In genomic region chr5:155316310-155316709, GRCh38 we compare ENCODE assay signal across 16 cellular contexts.
"Had no signal": no experiment of that assay in that cellular context is flagged by ENCODE, and none has a peak within 500 bp of the region (broad histone marks: within the 10 kb centered on the region; RNA-seq: fewer than 3 reads in every experiment).

No MANE protein-coding gene starts in this region.

- H3K4me1 ChIP-seq: gastrocnemius medialis, right atrium auricular region, sigmoid colon, testis, tibial nerve had no signal

- H3K27ac ChIP-seq: coronary artery, gastrocnemius medialis, right atrium auricular region, sigmoid colon, skin epidermis, testis, tibial nerve had no signal

- H3K9me3 Mint-ChIP-seq: nephron progenitor cell had no signal

- FAIRE-seq: islet of Langerhans had no signal

- H3K4me3 Mint-ChIP-seq: naive thymus-derived CD4-positive, alpha-beta T cell; nephron progenitor cell; stimulated activated naive B cell treated with anti-CD40 and anti-IgM and Interleukin-4, amounts not matched to agents 10 μg/mL and 1 μg/mL and 100 μg/mL, for 72 hours; stimulated activated naive CD8-positive, alpha-beta T cell treated with anti-CD3 and anti-CD28 coated beads, Interleukin-15, amount 100 ng/mL, for 72 hours had no signal

- H3K9me3 ChIP-seq: gastrocnemius medialis, right atrium auricular region, testis, tibial nerve had no signal

- H3K4me1 Mint-ChIP-seq: naive thymus-derived CD4-positive, alpha-beta T cell; nephron progenitor cell; stimulated activated naive B cell treated with anti-CD40 and anti-IgM and Interleukin-4, amounts not matched to agents 10 μg/mL and 1 μg/mL and 100 μg/mL, for 72 hours; stimulated activated naive CD8-positive, alpha-beta T cell treated with anti-CD3 and anti-CD28 coated beads, Interleukin-15, amount 100 ng/mL, for 72 hours had no signal

- H3K27me3 ChIP-seq: gastrocnemius medialis, right atrium auricular region, sigmoid colon, testis, tibial nerve had no signal

- DNase-seq: effector CD8-positive, alpha-beta T cell; gastrocnemius medialis; mammary epithelial cell; naive thymus-derived CD4-positive, alpha-beta T cell; nephron progenitor cell; sigmoid colon; stimulated activated CD4-positive, alpha-beta T cell treated with anti-CD3 and anti-CD28 coated beads, Interleukin-2, amount 100 ng/mL, for 24 hours; stimulated activated CD4-positive, alpha-beta T cell treated with anti-CD3 and anti-CD28 coated beads, Interleukin-4, amount 100 ng/mL, for 4 hours; stimulated activated naive B cell treated with anti-CD40 and anti-IgM and Interleukin-4, amounts not matched to agents 10 μg/mL and 1 μg/mL and 100 μg/mL, for 72 hours; stimulated activated naive CD8-positive, alpha-beta T cell treated with anti-CD3 and anti-CD28 coated beads, Interleukin-15, amount 100 ng/mL, for 72 hours; testis had no signal

- H3K27me3 Mint-ChIP-seq: stimulated activated naive B cell treated with anti-CD40 and anti-IgM and Interleukin-4, amounts not matched to agents 10 μg/mL and 1 μg/mL and 100 μg/mL, for 72 hours had no signal

- H3K36me3 Mint-ChIP-seq: naive thymus-derived CD4-positive, alpha-beta T cell; stimulated activated naive B cell treated with anti-CD40 and anti-IgM and Interleukin-4, amounts not matched to agents 10 μg/mL and 1 μg/mL and 100 μg/mL, for 72 hours had no signal

- H3K27ac Mint-ChIP-seq: naive thymus-derived CD4-positive, alpha-beta T cell; nephron progenitor cell; stimulated activated naive B cell treated with anti-CD40 and anti-IgM and Interleukin-4, amounts not matched to agents 10 μg/mL and 1 μg/mL and 100 μg/mL, for 72 hours; stimulated activated naive CD8-positive, alpha-beta T cell treated with anti-CD3 and anti-CD28 coated beads, Interleukin-15, amount 100 ng/mL, for 72 hours had no signal
